8 cellular contexts compared by ENCODE assay signal in the genomic region with DNA sequence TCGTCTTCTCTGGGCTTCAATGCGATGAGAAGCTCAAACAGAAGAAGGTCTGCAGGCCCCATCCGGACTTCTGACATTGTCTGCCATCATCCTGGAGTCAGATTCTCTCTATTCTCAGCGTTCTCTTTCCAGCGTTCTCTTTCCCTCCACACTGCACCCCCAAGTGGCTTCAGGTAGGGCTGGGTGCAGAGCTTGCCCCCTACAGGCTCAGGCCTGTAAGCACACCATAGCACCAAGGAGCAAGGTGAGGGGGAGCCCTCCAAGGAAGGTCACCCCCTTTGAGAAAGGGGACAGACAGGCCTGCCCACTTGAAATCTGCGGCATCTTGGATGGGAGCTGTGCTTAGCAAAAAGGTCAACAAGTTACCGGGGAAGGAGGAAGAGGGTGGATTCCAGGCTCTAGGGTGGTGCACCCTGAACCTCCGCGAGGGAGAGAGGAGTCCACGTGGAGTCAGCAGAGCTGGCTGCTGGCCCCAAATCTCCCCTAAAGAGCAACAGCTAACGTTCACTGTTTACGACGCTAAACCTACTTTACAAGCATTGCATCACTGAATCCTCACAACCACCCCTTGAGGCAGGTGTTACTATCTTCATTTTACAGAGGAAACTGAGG. TPM values are rescaled to one million over a fixed set of nuclear protein-coding genes. Genes with fewer than 3 reads are reported as not detected.
DNase-seq lines count a peak whose midpoint lies in the region; ATAC-seq, FAIRE-seq and TF ChIP-seq lines count a peak whose summit lies in the region.

No MANE protein-coding gene starts in this region.

- H4K20me1 ChIP-seq in astrocyte (ENCODE audit: insufficient read depth, low read length) = peaks cover 45% of the 10 kb centered on the region

- H3K27ac ChIP-seq in 22Rv1 (no peak overlapping the region), astrocyte (ENCODE audit: low read depth, low read length) (no peak overlapping the region), aorta (ENCODE audit: low read depth in 1 of 2, low read length in 2 of 2) (no peak overlapping the region)

- H2AFZ ChIP-seq in astrocyte (ENCODE audit: low read depth, low read length) = no peak overlapping the region

- H3K4me1 ChIP-seq in astrocyte (ENCODE audit: insufficient read depth, low read length) = peaks cover 7% of the 10 kb centered on the region
- no peaks in the 10 kb centered on the region for H3K4me1 ChIP-seq in aorta (ENCODE audit: control insufficient read depth in 1 of 2, insufficient read depth in 2 of 2, low read length in 2 of 2)

- TF ChIP-seq CTCF in 22Rv1 (IDR thresholded peaks at IDR 0.05) = peak; percentile 70
- TF ChIP-seq CTCF in astrocyte (IDR thresholded peaks at IDR 0.05; ENCODE audit: insufficient read depth, low read depth, low read length) = peak; percentile 63
- TF ChIP-seq CTCF in kidney epithelial cell (IDR thresholded peaks at IDR 0.05; ENCODE audit: insufficient read depth, low read length, poor library complexity, severe bottlenecking) = peak; percentile 89

- intact Hi-C loops in aorta (cut with DNase I) = loop anchor here (2.0 to 5.0 kb wide), 3 partner anchors 45 to 119 kb away; no protein-coding TSS in a partner anchor

- H3K79me2 ChIP-seq in astrocyte (ENCODE audit: insufficient read depth, low read length) = no peaks in the 10 kb centered on the region

- H3K4me1 Mint-ChIP-seq in astrocyte (ENCODE audit: low read depth, unreplicated experiment) = peaks cover 11% of the 10 kb centered on the region

- no peaks in the 10 kb centered on the region for H3K9me3 ChIP-seq in astrocyte (ENCODE audit: insufficient read depth, low read depth, low read length)
- no peaks in the 10 kb centered on the region for H3K9me3 ChIP-seq in aorta (ENCODE audit: control insufficient read depth, low read length)

- H3K36me3 ChIP-seq in astrocyte (ENCODE audit: insufficient read depth, low read length) (peaks cover 28% of the 10 kb centered on the region), kidney epithelial cell (ENCODE audit: control insufficient read depth, insufficient read depth, low read length) (peaks cover 4% of the 10 kb centered on the region), aorta (ENCODE audit: control insufficient read depth in 1 of 2, insufficient read depth in 2 of 2, low read length in 1 of 2) (peaks cover 0 to 9% of the 10 kb centered on the region in 2 donors)

- no peaks in the 10 kb centered on the region for H3K27me3 Mint-ChIP-seq in astrocyte (ENCODE audit: low read depth, unreplicated experiment)

- peak; percentile 84 for ATAC-seq in aorta (ENCODE audit: low FRiP score)
- no peak for ATAC-seq in HG02970 (IDR thresholded peaks at IDR 0.05; ENCODE audit: low FRiP score, unreplicated experiment)

- H3K9ac ChIP-seq in astrocyte (ENCODE audit: low read length) = no peak overlapping the region

- WGBS in aorta, 2 donors = 69 to 74% methylated on average over 13 of the region's 13 CpGs

- no peak overlapping the region for H3K27ac Mint-ChIP-seq in astrocyte (ENCODE audit: unreplicated experiment)

- no peak overlapping the region for H3K4me2 ChIP-seq in astrocyte (ENCODE audit: low read length)

- peaks cover 18% of the 10 kb centered on the region for H3K36me3 Mint-ChIP-seq in astrocyte (ENCODE audit: low read depth, unreplicated experiment)

- no peak overlapping the region for H3K4me3 ChIP-seq in Jurkat, Clone E6-1 (ENCODE audit: low read length)
- H3K4me3 ChIP-seq in astrocyte (ENCODE audit: insufficient read depth, low read depth, low read length) (no peak overlapping the region), kidney epithelial cell (ENCODE audit: low read depth, low read length) (no peak overlapping the region), aorta (ENCODE audit: low read length in 2 of 2) (no peak overlapping the region)

- DNase-seq in GM12891 (ENCODE audit: insufficient read length, low spot score) = peak; percentile 53
- DNase-seq in Jurkat, Clone E6-1 (ENCODE audit: low read depth, low spot score) = peak; percentile 4
- no peak for DNase-seq in astrocyte (ENCODE audit: low read depth)
- no peak for DNase-seq in kidney epithelial cell (ENCODE audit: low read depth)
- DNase-seq in aorta = no peak
- no peak for DNase-seq in NCI-H2171 (lab: John Stamatoyannopoulos, UW)

- H3K4me3 Mint-ChIP-seq in astrocyte (ENCODE audit: unreplicated experiment) = no peak overlapping the region

- no peaks in the 10 kb centered on the region for H3K27me3 ChIP-seq in astrocyte (ENCODE audit: insufficient read depth, low read length)
- no peaks in the 10 kb centered on the region for H3K27me3 ChIP-seq in kidney epithelial cell (ENCODE audit: control insufficient read depth, insufficient read depth, low read length)
- no peaks in the 10 kb centered on the region for H3K27me3 ChIP-seq in aorta (ENCODE audit: control insufficient read depth in 1 of 2, insufficient read depth in 2 of 2, low read length in 1 of 2)

- TF ChIP-seq POLR2A in GM12891 (IDR thresholded peaks at IDR 0.05; ENCODE audit: low read depth, low read length) = no peak

- H3K9me3 Mint-ChIP-seq in astrocyte (ENCODE audit: unreplicated experiment) = no peaks in the 10 kb centered on the region

- FAIRE-seq in GM12891 (lab: Jason Lieb, UNC) (peak; percentile 9), astrocyte (lab: Jason Lieb, UNC) (no peak)

TF ChIP-seq in GM12891, 5 proteins besides CTCF, POLR2A, EP300 and RAD21:
- TF ChIP-seq POU2F2 (IDR thresholded peaks at IDR 0.05; ENCODE audit: low read depth, low read length) = no peak
- TF ChIP-seq TAF1 (IDR thresholded peaks at IDR 0.05; ENCODE audit: low read depth, low read length) = no peak
- TF ChIP-seq POLR2AphosphoS5 (IDR thresholded peaks at IDR 0.05; ENCODE audit: low read depth, low read length) = no peak
- TF ChIP-seq SPI1 (IDR thresholded peaks at IDR 0.05; ENCODE audit: low read depth, low read length) = no peak
- no peak for TF ChIP-seq PAX5 (IDR thresholded peaks at IDR 0.05; ENCODE audit: insufficient read depth, low read length, severe bottlenecking)

RNA-seq across cellular contexts. Expression of a gene that starts 27.5 kb away (rescaled TPM):
- polyA plus RNA-seq in GM12891 (2012; ENCODE audit: low read depth, missing spikeins) = 0.54 TPM
- not detected for polyA plus RNA-seq in Jurkat, Clone E6-1 (2012; ENCODE audit: insufficient read depth, insufficient read length)
- total RNA-seq in astrocyte (12.2 and 15.6 TPM in 2 replicates), kidney epithelial cell (5.5 and 6.3 TPM in 2 replicates), aorta (1,000 to 10,000 TPM in 1 of 2 donors, 100 to 1,000 TPM in 1; 694 to 1,257 TPM)
- polyA plus RNA-seq in aorta = 100 to 1,000 TPM; 514 to 520 TPM

RNA-seq across cellular contexts. Expression of a gene that starts 32.9 kb away (rescaled TPM):
- 253 TPM for polyA plus RNA-seq in GM12891 (2012; ENCODE audit: low read depth, missing spikeins)
- 58.1 TPM for polyA plus RNA-seq in Jurkat, Clone E6-1 (2012; ENCODE audit: insufficient read depth, insufficient read length)
- total RNA-seq in astrocyte (98.5 and 119 TPM in 2 replicates), kidney epithelial cell (454 and 530 TPM in 2 replicates), aorta (100 to 1,000 TPM in 1 of 2 donors, 10 to 100 TPM in 1; 83.3 to 105 TPM)
- 10 to 100 TPM; 63.3 to 80.3 TPM for polyA plus RNA-seq in aorta

Comparison
In these comparisons a context has a peak if more than half of its experiments do, and no peak if none do; other contexts are left out.
1. DNase-seq: peak in GM12891 (single experiment) and Jurkat, Clone E6-1 (single experiment); none in astrocyte (single experiment), kidney epithelial cell (single experiment), aorta (0 of 2) and NCI-H2171 (single experiment).
2. RNA of a gene that starts 27.5 kb away (total RNA-seq): 694 to 1,257 TPM in aorta; 12.2 to 15.6 TPM in astrocyte and 5.5 to 6.3 TPM in kidney epithelial cell; every median in the first group is over 10 times any median in the second.
3. Peak in every context shown above with its lines, with median percentiles within 50 percentile points of each other: CTCF ChIP-seq.